30 cellular contexts compared by ENCODE assay signal in the genomic region with DNA sequence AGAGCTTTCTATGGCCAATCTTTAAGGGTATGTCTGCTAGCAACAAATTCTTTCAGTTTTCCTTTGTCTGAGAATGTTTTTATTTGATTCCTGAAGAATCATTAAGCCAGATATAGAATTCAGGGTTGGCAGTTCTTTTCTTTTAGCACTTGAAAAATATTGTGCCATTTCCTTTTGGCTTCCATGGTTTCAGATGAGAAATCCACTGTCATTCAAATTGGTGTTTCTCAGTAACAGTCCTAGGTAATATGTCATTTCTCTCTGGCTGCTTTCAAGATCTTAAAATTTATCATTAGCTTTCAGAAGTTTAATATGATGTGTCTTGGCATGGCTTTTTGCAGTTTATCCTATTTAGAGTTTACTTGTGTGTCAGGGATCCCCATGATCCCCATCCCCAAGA.
"Had no signal": no experiment of that assay in that cellular context is flagged by ENCODE, and none has a peak within 500 bp of the region (broad histone marks: within the 10 kb centered on the region; RNA-seq: fewer than 3 reads in every experiment).

No MANE protein-coding gene starts in this region.

- H3K4me3 Mint-ChIP-seq: activated CD4-positive, alpha-beta T cell treated with anti-CD3 and anti-CD28 coated beads for 36 hours; activated CD4-positive, alpha-beta T cell treated with anti-CD3 and anti-CD28 coated beads, Interleukin-2, amount 10 ng/mL, durations not matched to agents 7 days and 5 days; activated CD8-positive, alpha-beta T cell treated with anti-CD3 and anti-CD28 coated beads, Interleukin-2, amount 10 ng/mL, durations not matched to agents 7 days and 5 days; activated naive CD4-positive, alpha-beta T cell treated with anti-CD3 and anti-CD28 coated beads, Interleukin-2, amount 50 U/mL, for 24 hours; activated naive CD8-positive, alpha-beta T cell treated with anti-CD3 and anti-CD28 coated beads, Interleukin-2, amount 10 ng/mL, durations not matched to agents 7 days and 5 days; activated T-cell treated with anti-CD3 and anti-CD28 coated beads, Interleukin-2, amount 50 U/mL, for 24 hours had no signal

- H3K27me3 ChIP-seq: body of pancreas, breast epithelium, SJCRH30 had no signal

- DNase-seq: activated CD4-positive, alpha-beta T cell treated with anti-CD3 and anti-CD28 coated beads for 36 hours; activated CD4-positive, alpha-beta T cell treated with anti-CD3 and anti-CD28 coated beads, Interleukin-2, amount 10 ng/mL, durations not matched to agents 7 days and 5 days; activated CD4-positive, alpha-beta T cell treated with anti-CD3 and anti-CD28 coated beads, Interleukin-2, amount 50 U/mL, for 48 hours; activated CD8-positive, alpha-beta T cell treated with anti-CD3 and anti-CD28 coated beads, Interleukin-2, amount 10 ng/mL, durations not matched to agents 7 days and 5 days; activated gamma-delta T cell; activated naive CD4-positive, alpha-beta T cell treated with Interleukin-2 at 50 U/mL for 16 hours; activated naive CD8-positive, alpha-beta T cell treated with anti-CD3 and anti-CD28 coated beads, Interleukin-2, amount 10 ng/mL, durations not matched to agents 7 days and 5 days; activated T-cell treated with anti-CD3 and anti-CD28 coated beads, Interleukin-2, amount 50 U/mL, for 24 hours; body of pancreas; Karpas-422; KBM-7; MM.1S; MV-4-11; NCI-H1092; NCI-H1417 treated with DMSO at 0.1 percent for 48 hours; NCI-H187 treated with DMSO at 0.1 percent for 48 hours; NCI-H2081 treated with DMSO at 0.1 percent for 48 hours; NCI-H226; NCI-H524 treated with DMSO at 0.1 percent for 48 hours; NCI-H748 treated with DMSO at 0.1 percent for 48 hours; NK-92 treated with Interleukin-12 subunit alpha and Interleukin-12 subunit beta, amount 100 ng/mL, for 24 hours; SHP77; SJCRH30; T1000 had no signal

- ATAC-seq: activated CD4-positive, alpha-beta T cell treated with anti-CD3 and anti-CD28 coated beads for 36 hours; activated CD4-positive, CD25-positive, alpha-beta regulatory T cell treated with anti-CD3 and anti-CD28 coated beads, Interleukin-2, amount 50 U/mL, for 24 hours; activated CD8-positive, alpha-beta T cell treated with anti-CD3 and anti-CD28 coated beads, Interleukin-2, amount 10 ng/mL, durations not matched to agents 7 days and 5 days; body of pancreas had no signal

- H3K9me3 ChIP-seq: SJCRH30 had no signal

- H3K4me3 ChIP-seq: body of pancreas, breast epithelium, SJCRH30, SK-N-MC had no signal

- H3K27ac Mint-ChIP-seq: activated CD4-positive, alpha-beta T cell treated with anti-CD3 and anti-CD28 coated beads for 36 hours; activated CD4-positive, alpha-beta T cell treated with anti-CD3 and anti-CD28 coated beads, Interleukin-2, amount 10 ng/mL, durations not matched to agents 7 days and 5 days; activated CD8-positive, alpha-beta T cell treated with anti-CD3 and anti-CD28 coated beads, Interleukin-2, amount 10 ng/mL, durations not matched to agents 7 days and 5 days; activated naive CD4-positive, alpha-beta T cell treated with anti-CD3 and anti-CD28 coated beads, Interleukin-2, amount 50 U/mL, for 24 hours; activated naive CD8-positive, alpha-beta T cell treated with anti-CD3 and anti-CD28 coated beads, Interleukin-2, amount 10 ng/mL, durations not matched to agents 7 days and 5 days; activated T-cell treated with anti-CD3 and anti-CD28 coated beads, Interleukin-2, amount 50 U/mL, for 24 hours; activated T-helper 2 cell treated with anti-CD3 and anti-CD28 coated beads, Interferon-gamma antibody, Interleukin-2, Interleukin-4, amounts not matched to agents 10 μg/mL and 5 μg/mL and 100 μg/mL, durations not matched to agents 14 hours and 24 hours and 36 hours had no signal

- H3K4me1 Mint-ChIP-seq: activated CD4-positive, alpha-beta T cell treated with anti-CD3 and anti-CD28 coated beads for 36 hours; activated CD4-positive, alpha-beta T cell treated with anti-CD3 and anti-CD28 coated beads, Interleukin-2, amount 10 ng/mL, durations not matched to agents 7 days and 5 days; activated naive CD4-positive, alpha-beta T cell treated with anti-CD3 and anti-CD28 coated beads, Interleukin-2, amount 50 U/mL, for 24 hours; activated naive CD8-positive, alpha-beta T cell treated with anti-CD3 and anti-CD28 coated beads, Interleukin-2, amount 10 ng/mL, durations not matched to agents 7 days and 5 days had no signal

- H3K4me1 ChIP-seq: body of pancreas, breast epithelium had no signal

- FAIRE-seq: astrocyte had no signal

- H3K27me3 Mint-ChIP-seq: activated CD4-positive, alpha-beta T cell treated with anti-CD3 and anti-CD28 coated beads for 36 hours; activated CD4-positive, alpha-beta T cell treated with anti-CD3 and anti-CD28 coated beads, Interleukin-2, amount 10 ng/mL, durations not matched to agents 7 days and 5 days; activated naive CD4-positive, alpha-beta T cell treated with anti-CD3 and anti-CD28 coated beads, Interleukin-2, amount 50 U/mL, for 24 hours; activated naive CD8-positive, alpha-beta T cell treated with anti-CD3 and anti-CD28 coated beads, Interleukin-2, amount 10 ng/mL, durations not matched to agents 7 days and 5 days; activated T-cell treated with anti-CD3 and anti-CD28 coated beads, Interleukin-2, amount 50 U/mL, for 24 hours had no signal

- H3K27ac ChIP-seq: body of pancreas, breast epithelium, SJCRH30, SK-N-MC had no signal
